ENCODE assay signal across 19 cellular contexts in the genomic region with DNA sequence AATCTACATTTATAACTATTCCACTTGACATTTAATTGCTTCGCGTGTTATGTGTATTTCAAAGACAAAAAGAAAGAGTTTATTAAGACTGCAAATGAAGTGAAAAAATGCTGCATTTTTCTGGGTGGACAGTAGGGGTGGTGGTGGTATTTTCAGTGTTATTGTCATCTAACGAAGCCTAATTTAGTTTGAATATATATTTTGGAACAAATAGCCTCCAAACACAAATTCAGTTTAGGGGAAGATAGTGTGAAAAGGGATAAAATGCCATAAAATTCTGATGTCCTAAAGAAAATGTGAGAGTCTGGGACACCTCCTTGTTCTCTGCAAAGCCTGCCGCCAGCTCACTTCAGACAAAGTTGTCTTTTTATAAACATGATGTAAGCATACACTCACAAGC.
A peak's percentile ranks its signal among the peaks of the same experiment; 100 is the strongest.
DNase-seq lines count a peak whose midpoint lies in the region; FAIRE-seq and TF ChIP-seq lines count a peak whose summit lies in the region.
"Had no signal": no experiment of that assay in that cellular context is flagged by ENCODE, and none has a peak within 500 bp of the region (broad histone marks: within the 10 kb centered on the region; RNA-seq: fewer than 3 reads in every experiment).

No MANE protein-coding gene starts in this region.

- H3K9me2 ChIP-seq in OCI-LY1 (ENCODE audit: low read depth, low read length), result no peaks in the 10 kb centered on the region

- H3K23me2 ChIP-seq in H1 (ENCODE audit: low read depth, low read length), result no peaks in the 10 kb centered on the region

- H4K91ac ChIP-seq in H1 (replicated peaks; ENCODE audit: insufficient read length, low read length), result no peak overlapping the region

- peak overlapping the region in 1 of 3 experiments; percentile 52 for H3K27ac Mint-ChIP-seq in nephron
- H3K27ac Mint-ChIP-seq: memory B cell had no signal

- DNase-seq in G401 (ENCODE audit: low spot score), result peak; percentile 58
- DNase-seq in H1 (ENCODE audit: low read depth in 1 of 2, low spot score in 2 of 2), result no peak
- DNase-seq in GM13977 (ENCODE audit: low spot score), result no peak
- DNase-seq in NCI-H1092 (lab: John Stamatoyannopoulos, UW), result no peak
- DNase-seq in activated naive CD4-positive, alpha-beta T cell (lab: John Stamatoyannopoulos, UW), result no peak
- DNase-seq: activated CD4-positive, CD25-positive, alpha-beta regulatory T cell; activated effector memory CD4-positive, alpha-beta T cell treated with Interleukin-2 at 50 U/mL for 16 hours; amniotic stem cell; DMS53; NCI-H1105; NCI-H2107; NCI-H748 treated with DMSO at 0.1 percent for 48 hours; retina; stimulated activated CD4-positive, alpha-beta T cell treated with anti-CD3 and anti-CD28 coated beads, Interleukin-1b, Interleukin-23, amount 100 ng/mL, for 48 hours; T-helper 2 cell had no signal

- peak; percentile 31 to 36 for TF ChIP-seq RAD21 in H1 (IDR thresholded peaks at IDR 0.05 in 1 of 2, conservative IDR thresholded peaks at IDR 0.05 in 1 of 2; ENCODE audit: low read depth in 2 of 2, low read length in 2 of 2)

- peaks cover 30% of the 10 kb centered on the region for H3K4me1 Mint-ChIP-seq in nephron
- H3K4me1 Mint-ChIP-seq: memory B cell had no signal

- no peaks in the 10 kb centered on the region for H3K9me3 ChIP-seq in OCI-LY1 (ENCODE audit: low read length)
- H3K9me3 ChIP-seq in H1 (ENCODE audit: insufficient read depth in 2 of 2, low read depth in 1 of 2, low read length in 1 of 2), result no peaks in the 10 kb centered on the region

- no peak overlapping the region for H3K4ac ChIP-seq in H1 (replicated peaks; ENCODE audit: insufficient read length, low read depth, low read length)

- no peak overlapping the region for H3K14ac ChIP-seq in H1 (ENCODE audit: insufficient read length)

- H2BK5ac ChIP-seq in H1 (ENCODE audit: low read depth, low read length), result no peak overlapping the region

- POLR2A ChIA-PET in H1 (lab: Charles Lee; ENCODE audit: partially characterized antibody), result no interaction called here

- in situ Hi-C loops in G401 (cut with HindIII; ENCODE audit: low sequenced_read_pairs), result no loop called here
- in situ Hi-C loops in GM13977 (cut with MboI; ENCODE audit: low pct_unique_long_range_greater_than_20kb, low sequenced_read_pairs, unreplicated experiment), result no loop called here

- no peak overlapping the region for H2AK5ac ChIP-seq in H1 (ENCODE audit: low read depth, low read length)

- H3K27me3 Mint-ChIP-seq in nephron (ENCODE audit: low read depth), result no peaks in the 10 kb centered on the region
- H3K27me3 Mint-ChIP-seq: memory B cell had no signal

- no peak overlapping the region for H3K27ac ChIP-seq in OCI-LY1 (ENCODE audit: low read depth, low read length, poor library complexity, severe bottlenecking)
- no peak overlapping the region for H3K27ac ChIP-seq in H1 (ENCODE audit: low read depth, low read length)

- H2BK20ac ChIP-seq in H1 (ENCODE audit: low read length), result no peak overlapping the region

- H3K79me2 ChIP-seq in OCI-LY1 (ENCODE audit: insufficient read depth, low read length) (no peaks in the 10 kb centered on the region), H1 (ENCODE audit: control insufficient read depth in 1 of 2, insufficient read depth in 2 of 2, low read length in 2 of 2) (no peaks in the 10 kb centered on the region)

- H3K4me3 ChIP-seq in OCI-LY1 (ENCODE audit: low read depth, low read length, poor library complexity, severe bottlenecking), result no peak overlapping the region
- no peak overlapping the region for H3K4me3 ChIP-seq in H1 (ENCODE audit: extremely low read depth in 1 of 4, insufficient read depth in 2 of 4, low read depth in 3 of 4, low read length in 4 of 4)

- H2AFZ ChIP-seq in OCI-LY1 (ENCODE audit: low read length) (no peak overlapping the region), H1 (ENCODE audit: low read length) (no peak overlapping the region)

- no peak for TF ChIP-seq EP300 in H1 (IDR thresholded peaks at IDR 0.05; ENCODE audit: borderline replicate concordance in 1 of 2, low read depth in 2 of 2, low read length in 2 of 2)

- H3K4me1 ChIP-seq in OCI-LY1 (ENCODE audit: insufficient read depth, low read length, severe bottlenecking), result no peaks in the 10 kb centered on the region
- no peaks in the 10 kb centered on the region for H3K4me1 ChIP-seq in H1 (replicated peaks in 1 of 4; ENCODE audit: control insufficient read depth in 3 of 4, insufficient read depth in 4 of 4, low read length in 3 of 4)

- H3K4me2 ChIP-seq in OCI-LY1 (ENCODE audit: low read length), result no peak overlapping the region
- H3K4me2 ChIP-seq in H1 (ENCODE audit: insufficient read depth in 1 of 2, low read depth in 2 of 2, low read length in 2 of 2), result no peak overlapping the region

- no peak overlapping the region for H2BK15ac ChIP-seq in H1 (ENCODE audit: low read length)

- no peak overlapping the region for H3K23ac ChIP-seq in H1 (ENCODE audit: insufficient read length)

- no peaks in the 10 kb centered on the region for H3K27me3 ChIP-seq in OCI-LY1 (ENCODE audit: insufficient read depth, low read length)
- H3K27me3 ChIP-seq in H1 (replicated peaks in 1 of 4; ENCODE audit: control insufficient read depth in 3 of 4, extremely low read depth in 1 of 4, insufficient read depth in 3 of 4, low read length in 3 of 4), result no peaks in the 10 kb centered on the region

- no peaks in the 10 kb centered on the region for H3K9me3 Mint-ChIP-seq in nephron

- peak; percentile 29; the same call in 1 of the 2 replicates for TF ChIP-seq CTCF in OCI-LY1 (IDR thresholded peaks at IDR 0.05; ENCODE audit: low read length)
- TF ChIP-seq CTCF in H1 (IDR thresholded peaks at IDR 0.05; ENCODE audit: control extremely low read depth in 1 of 3, insufficient read depth in 1 of 3, low read depth in 1 of 3, low read length in 3 of 3), result no peak
- TF ChIP-seq CTCF in nephron (IDR thresholded peaks at IDR 0.05; ENCODE audit: unreplicated experiment in 3 of 3), result peak; percentile 13 to 40 (median 36)
- TF ChIP-seq CTCF in GM13977 (IDR thresholded peaks at IDR 0.05; ENCODE audit: extremely low read depth, insufficient read depth, missing control alignments), result no peak

- H4K20me1 ChIP-seq in OCI-LY1 (ENCODE audit: insufficient read depth, low read length) (no peaks in the 10 kb centered on the region), H1 (replicated peaks in 1 of 2; ENCODE audit: control insufficient read depth in 1 of 2, insufficient read depth in 2 of 2, low read length in 2 of 2) (no peaks in the 10 kb centered on the region)

- 89% methylated on average over 4 of the region's 4 CpGs; no CpG with 5 or more reads in 1 of the 2 experiments for WGBS in H1 (ENCODE audit: extremely low coverage in 1 of 2, insufficient coverage in 1 of 2, insufficient read length in 1 of 2, insufficient replicate concordance in 2 of 2, low coverage in 1 of 2, low lambda C conversion rate in 2 of 2, missing lambda C conversion rate in 1 of 2), 2 experiments

- H2BK12ac ChIP-seq in H1 (ENCODE audit: low read depth, low read length), result no peak overlapping the region

- no peak overlapping the region for H2BK120ac ChIP-seq in H1 (replicated peaks; ENCODE audit: low read depth, low read length)

- H3K79me1 ChIP-seq in H1 (ENCODE audit: low read depth, low read length), result no peaks in the 10 kb centered on the region

- TF ChIP-seq POLR2A in H1 (IDR thresholded peaks at IDR 0.05; ENCODE audit: control extremely low read depth in 1 of 2, low read depth in 2 of 2, low read length in 2 of 2), result no peak

- no peak for FAIRE-seq in H1 (lab: Jason Lieb, UNC)
- FAIRE-seq: colon had no signal

- no peak overlapping the region for H4K5ac ChIP-seq in H1 (ENCODE audit: insufficient read length, low read depth, low read length)

- no peak overlapping the region for H3K18ac ChIP-seq in H1 (ENCODE audit: extremely low read depth, low read length)

- CTCF ChIA-PET in H1 (lab: Charles Lee; ENCODE audit: partially characterized antibody), result interaction anchor here (0.8 to 1.6 kb wide), 3 partner anchors 28 to 75 kb away, joined by 3 to 7 read pairs (median 3); no protein-coding TSS in a partner anchor

- H3K36me3 ChIP-seq in OCI-LY1 (ENCODE audit: insufficient read depth, low read length) (no peaks in the 10 kb centered on the region), H1 (ENCODE audit: control insufficient read depth in 2 of 4, insufficient read depth in 4 of 4, low read length in 3 of 4) (no peaks in the 10 kb centered on the region)

- H4K8ac ChIP-seq in H1 (ENCODE audit: extremely low read depth, insufficient read depth, low read length), result no peak overlapping the region

- no peaks in the 10 kb centered on the region for H3K36me3 Mint-ChIP-seq in nephron (ENCODE audit: low read depth)
- H3K36me3 Mint-ChIP-seq: memory B cell had no signal

- no peak overlapping the region for H3K4me3 Mint-ChIP-seq in nephron
- H3K4me3 Mint-ChIP-seq: memory B cell had no signal

- H3K56ac ChIP-seq in H1 (replicated peaks; ENCODE audit: insufficient read length, low read depth, low read length), result no peak overlapping the region

- no peak overlapping the region for H3K9ac ChIP-seq in OCI-LY1 (ENCODE audit: low read length)
- H3K9ac ChIP-seq in H1 (replicated peaks in 1 of 4; ENCODE audit: extremely low read depth in 1 of 4, low read depth in 3 of 4, low read length in 3 of 4), result no peak overlapping the region

- H3F3A ChIP-seq in OCI-LY1 (ENCODE audit: insufficient read depth, low read length), result no peaks in the 10 kb centered on the region

TF ChIP-seq in H1, 55 proteins besides CTCF, POLR2A, EP300 and RAD21:
- TF ChIP-seq CBX5 (IDR thresholded peaks at IDR 0.05; ENCODE audit: low read depth, low read length) (no peak), SP1 (IDR thresholded peaks at IDR 0.05; ENCODE audit: low read depth, low read length) (no peak), NRF1 (IDR thresholded peaks at IDR 0.05; ENCODE audit: low read depth, low read length) (no peak), SIN3A (conservative IDR thresholded peaks at IDR 0.05 in 1 of 2, IDR thresholded peaks at IDR 0.05 in 1 of 2; ENCODE audit: low read depth in 1 of 2, low read length in 2 of 2) (no peak), BACH1 (IDR thresholded peaks at IDR 0.05; ENCODE audit: low read length) (no peak), RXRA (IDR thresholded peaks at IDR 0.05; ENCODE audit: insufficient read depth, low read depth, low read length) (no peak), CTBP2 (IDR thresholded peaks at IDR 0.05; ENCODE audit: borderline replicate concordance, insufficient read depth, insufficient read length, low read length) (no peak), SP2 (IDR thresholded peaks at IDR 0.05; ENCODE audit: low read length) (no peak), EGR1 (IDR thresholded peaks at IDR 0.05; ENCODE audit: borderline replicate concordance, low read depth, low read length) (no peak)
- TF ChIP-seq, protein P1, sequence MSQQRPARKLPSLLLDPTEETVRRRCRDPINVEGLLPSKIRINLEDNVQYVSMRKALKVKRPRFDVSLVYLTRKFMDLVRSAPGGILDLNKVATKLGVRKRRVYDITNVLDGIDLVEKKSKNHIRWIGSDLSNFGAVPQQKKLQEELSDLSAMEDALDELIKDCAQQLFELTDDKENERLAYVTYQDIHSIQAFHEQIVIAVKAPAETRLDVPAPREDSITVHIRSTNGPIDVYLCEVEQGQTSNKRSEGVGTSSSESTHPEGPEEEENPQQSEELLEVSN (IDR thresholded peaks at IDR 0.05), result no peak

Comparison
In these comparisons a context has a peak if more than half of its experiments do, and no peak if none do; other contexts are left out.
1. CTCF ChIP-seq: peak in OCI-LY1 (single experiment) and nephron (3 of 3); none in H1 (0 of 3) and GM13977 (single experiment).